ENCODE assay signal across 8 cellular contexts in the genomic region with DNA sequence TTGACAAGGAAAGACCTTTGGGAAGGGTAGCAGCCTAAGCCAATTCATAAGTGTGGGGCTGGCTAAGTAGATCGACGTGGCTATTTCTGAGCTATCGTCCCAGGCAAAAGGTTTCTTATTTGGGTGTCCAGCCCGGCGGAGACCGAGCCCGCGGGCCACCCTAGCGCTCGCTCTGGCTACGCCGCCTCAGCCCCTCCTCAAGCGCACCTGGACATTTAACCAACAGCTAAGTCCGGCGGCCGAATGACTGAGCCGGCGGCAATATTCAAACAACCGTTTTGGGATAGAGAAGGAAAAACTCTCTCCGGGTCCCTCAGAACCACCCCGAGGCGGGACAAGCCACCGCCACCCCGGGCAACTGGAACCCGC. TPM values are rescaled to one million over a fixed set of nuclear protein-coding genes. Genes with fewer than 3 reads are reported as not detected.
DNase-seq lines count a peak whose midpoint lies in the region; ATAC-seq and TF ChIP-seq lines count a peak whose summit lies in the region.

No MANE protein-coding gene starts in this region.

- H3K27me3 Mint-ChIP-seq in Calu3 (ENCODE audit: unreplicated experiment): no peaks in the 10 kb centered on the region
- H3K27me3 Mint-ChIP-seq in activated CD4-positive, alpha-beta memory T cell treated with anti-CD3 and anti-CD28 coated beads for 36 hours: no peaks in the 10 kb centered on the region

- TF ChIP-seq CTCF in Calu3 (IDR thresholded peaks at IDR 0.05; ENCODE audit: unreplicated experiment) (no peak), omental fat pad (IDR thresholded peaks at IDR 0.05) (no peak)

- CTCF ChIA-PET in Calu3 (lab: Charles Lee): interaction anchor here (0.6 to 2.1 kb wide), 16 partner anchors 8 to 134 kb away, joined by 3 to 8 read pairs (median 4); no protein-coding TSS in a partner anchor
- CTCF ChIA-PET in activated CD4-positive, alpha-beta memory T cell treated with anti-CD3 and anti-CD28 coated beads for 36 hours (lab: Charles Lee): interaction anchor here (0.6 to 3.1 kb wide), 55 partner anchors 9 to 268 kb away, joined by 3 to 74 read pairs (median 4); partner anchors contain the start of genes AMPD3, CTR9 and EIF4G2

- H3K36me3 Mint-ChIP-seq in Calu3 (ENCODE audit: insufficient read depth, unreplicated experiment): peaks cover 22% of the 10 kb centered on the region
- no peaks in the 10 kb centered on the region for H3K36me3 Mint-ChIP-seq in activated CD4-positive, alpha-beta memory T cell treated with anti-CD3 and anti-CD28 coated beads for 36 hours

- ATAC-seq in GM21360 (IDR thresholded peaks at IDR 0.05; ENCODE audit: unreplicated experiment) (peak; percentile 15), HG03520 (IDR thresholded peaks at IDR 0.05; ENCODE audit: unreplicated experiment) (peak; percentile 31), Right ventricle myocardium inferior (peak; percentile 47), omental fat pad (ENCODE audit: low FRiP score) (peak; percentile 61)

- no peaks in the 10 kb centered on the region for H3K9me3 Mint-ChIP-seq in Calu3 (ENCODE audit: low read depth, unreplicated experiment)
- no peaks in the 10 kb centered on the region for H3K9me3 Mint-ChIP-seq in activated CD4-positive, alpha-beta memory T cell treated with anti-CD3 and anti-CD28 coated beads for 36 hours

- peaks cover 24% of the 10 kb centered on the region for H3K4me1 Mint-ChIP-seq in Calu3 (ENCODE audit: low read depth, unreplicated experiment)
- H3K4me1 Mint-ChIP-seq in activated CD4-positive, alpha-beta memory T cell treated with anti-CD3 and anti-CD28 coated beads for 36 hours (ENCODE audit: low read depth): peaks cover 12% of the 10 kb centered on the region

- H3K4me3 Mint-ChIP-seq in Calu3 (ENCODE audit: low read depth, unreplicated experiment): peak overlapping the region; percentile 69
- peak overlapping the region; percentile 90 for H3K4me3 Mint-ChIP-seq in activated CD4-positive, alpha-beta memory T cell treated with anti-CD3 and anti-CD28 coated beads for 36 hours

- BruUV-seq in Calu3 (replicated peaks; lab: Mats Ljungman, UMichigan): no TSS peak

- POLR2A ChIA-PET in activated CD4-positive, alpha-beta memory T cell treated with anti-CD3 and anti-CD28 coated beads for 36 hours (lab: Charles Lee): interaction anchor here (0.6 to 2.4 kb wide), 13 partner anchors 10 to 268 kb away, joined by 3 to 20 read pairs (median 3); partner anchors contain the start of genes AMPD3, CTR9 and EIF4G2

- intact Hi-C loops in Calu3 (cut with micrococcal nuclease; ENCODE audit: unreplicated experiment) (no loop called here), Right ventricle myocardium inferior (cut with DNase I) (no loop called here)
- intact Hi-C loops in activated CD4-positive, alpha-beta memory T cell treated with anti-CD3 and anti-CD28 coated beads for 36 hours (cut with micrococcal nuclease): loop anchor here (2.0 to 5.0 kb wide), 3 partner anchors 112 to 202 kb away; no protein-coding TSS in a partner anchor

- H3K27ac Mint-ChIP-seq in Calu3 (ENCODE audit: unreplicated experiment): peak overlapping the region; percentile 48
- H3K27ac Mint-ChIP-seq in activated CD4-positive, alpha-beta memory T cell treated with anti-CD3 and anti-CD28 coated beads for 36 hours: no peak overlapping the region

- no peak for DNase-seq in Calu3
- DNase-seq in activated CD4-positive, alpha-beta memory T cell treated with anti-CD3 and anti-CD28 coated beads for 36 hours: no peak
- DNase-seq in Right ventricle myocardium inferior (ENCODE audit: missing footprints): no peak
- peak; percentile 43 for DNase-seq in omental fat pad (ENCODE audit: low spot score)
- no peak for DNase-seq in NCI-H2107 treated with DMSO at 0.1 percent for 48 hours (lab: John Stamatoyannopoulos, UW; ENCODE audit: unreplicated experiment)
- DNase-seq in central memory CD4-positive, alpha-beta T cell: no peak

RNA-seq across cellular contexts. Expression of gene RNF141, which starts 0.5 kb away (rescaled TPM):
- total RNA-seq in Calu3 (2022) (33.9 and 40.3 TPM in 2 replicates), Right ventricle myocardium inferior (37.9 TPM), omental fat pad (10 to 100 TPM; 20.0 to 35.8 (median 26.5) TPM)
- total RNA-seq in activated CD4-positive, alpha-beta memory T cell treated with anti-CD3 and anti-CD28 coated beads for 36 hours: 10 to 100 TPM; 17.9 to 18.7 TPM

RNA-seq across cellular contexts. Expression of gene LYVE1, which starts 27.9 kb away (rescaled TPM):
- total RNA-seq in Calu3 (2022) (not detected in 2 replicates), Right ventricle myocardium inferior (106 TPM), omental fat pad (100 to 1,000 TPM; 106 to 359 (median 275) TPM)
- not detected for total RNA-seq in activated CD4-positive, alpha-beta memory T cell treated with anti-CD3 and anti-CD28 coated beads for 36 hours

Comparison
In these comparisons a context has a peak if more than half of its experiments do, and no peak if none do; other contexts are left out.
1. RNA of gene LYVE1, which starts 27.9 kb away (total RNA-seq): 106 to 359 TPM in omental fat pad and 106 TPM in Right ventricle myocardium inferior (single experiment); not detected in Calu3 and not detected in activated CD4-positive, alpha-beta memory T cell treated with anti-CD3 and anti-CD28 coated beads for 36 hours; every median in the first group is over 100 times any median in the second.
2. Peak in every context shown above with its lines, with median percentiles within 50 percentile points of each other: ATAC-seq.